1 cellular context compared by ENCODE assay signal in the genomic region with DNA sequence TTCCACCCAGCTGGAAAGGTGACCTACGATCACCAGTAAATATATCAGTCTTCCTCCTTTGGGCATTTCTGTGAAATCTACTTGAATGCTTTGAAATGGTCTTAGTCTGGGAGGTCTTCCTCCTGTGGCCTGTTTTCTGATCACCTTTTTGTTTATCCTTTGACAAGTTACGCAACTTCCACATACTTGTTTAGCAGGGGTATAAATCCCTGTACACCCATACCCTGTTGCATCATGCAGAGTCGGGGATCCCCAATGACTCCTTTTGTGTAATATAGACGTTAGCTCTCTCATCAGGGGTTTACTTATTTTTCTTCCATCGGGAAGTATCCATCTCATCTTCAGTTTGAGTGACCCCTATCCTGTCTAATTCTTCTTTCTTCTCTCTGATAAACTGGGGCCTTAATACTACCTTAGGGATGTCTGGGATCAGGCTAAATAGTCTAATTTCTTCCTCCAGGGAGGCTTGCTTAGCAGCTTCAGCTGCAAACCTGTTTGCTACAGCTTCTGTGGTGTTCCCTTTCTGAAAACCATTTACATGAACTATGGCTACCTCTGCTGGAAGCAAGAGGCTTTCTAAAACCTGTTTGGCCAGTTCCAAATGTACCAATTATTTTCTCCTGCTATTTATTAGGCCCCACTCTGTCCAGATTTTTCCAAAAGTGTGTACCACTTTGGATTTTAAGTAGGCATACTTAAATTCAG.
TF ChIP-seq lines count a peak whose summit lies in the region.

No MANE protein-coding gene starts in this region.

TF ChIP-seq in IMR-90, 13 proteins besides CTCF, POLR2A, EP300 and RAD21 (continued from another document):
- peak; percentile 81 for TF ChIP-seq CEBPB (IDR thresholded peaks at IDR 0.05; ENCODE audit: low read depth, low read length)
